12 cellular contexts compared by ENCODE assay signal in the genomic region with DNA sequence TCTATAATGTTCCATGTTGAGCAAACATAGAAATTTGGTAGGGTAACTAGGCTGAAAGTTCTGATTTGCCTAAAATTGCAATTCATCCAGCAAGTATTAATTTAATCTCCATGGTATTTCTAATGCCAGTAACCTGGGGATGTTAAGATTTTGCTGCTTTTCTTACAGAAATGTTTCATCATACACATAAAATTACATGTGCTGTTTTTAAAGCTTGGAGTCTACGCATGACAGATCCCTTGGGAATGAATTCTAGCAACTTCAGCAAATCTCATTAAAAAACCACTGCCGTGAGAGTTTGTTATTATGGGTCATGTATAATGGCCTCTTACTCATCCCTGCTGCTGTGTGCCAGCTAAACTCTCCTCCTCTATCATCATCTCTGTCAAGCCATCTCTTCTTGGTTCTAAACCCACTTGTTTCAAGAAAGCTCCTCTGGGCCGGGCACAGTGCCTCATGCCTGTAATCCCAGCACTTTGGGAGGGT.
DNase-seq lines count a peak whose midpoint lies in the region; ATAC-seq, FAIRE-seq and TF ChIP-seq lines count a peak whose summit lies in the region.
"Had no signal": no experiment of that assay in that cellular context is flagged by ENCODE, and none has a peak within 500 bp of the region (broad histone marks: within the 10 kb centered on the region; RNA-seq: fewer than 3 reads in every experiment).

No MANE protein-coding gene starts in this region.

- no peak for FAIRE-seq in GM12892 (lab: Jason Lieb, UNC)

- intact Hi-C loops in left ventricle myocardium superior (cut with micrococcal nuclease): no loop called here

- peak; percentile 97 for DNase-seq in GM04504 (ENCODE audit: low read depth)
- peak; percentile 67 for DNase-seq in RKO (ENCODE audit: low spot score)
- DNase-seq in epithelial cell of proximal tubule (ENCODE audit: low read depth): peak; percentile 66
- peak; percentile 97 for DNase-seq in skeletal muscle cell (ENCODE audit: low read depth)
- DNase-seq in GM12892 (ENCODE audit: insufficient read length): no peak
- no peak for DNase-seq in stimulated activated CD4-positive, alpha-beta T cell treated with anti-CD3 and anti-CD28 coated beads, Interleukin-4, amount 100 ng/mL, for 4 hours
- no peak for DNase-seq in left ventricle myocardium superior
- DNase-seq: activated naive CD8-positive, alpha-beta T cell treated with anti-CD3 and anti-CD28 coated beads for 36 hours; SHP77; stimulated activated CD4-positive, alpha-beta T cell treated with anti-CD3 and anti-CD28 coated beads, Interleukin-15, amount 100 ng/mL, for 24 hours; stimulated activated naive CD4-positive, alpha-beta T cell treated with Interleukin-2 at 50 U/mL for 16 hours had no signal

- no peak for ATAC-seq in left ventricle myocardium superior
- no peak for ATAC-seq in GM21619 (IDR thresholded peaks at IDR 0.05; ENCODE audit: unreplicated experiment)

- H3K4me3 ChIP-seq in epithelial cell of proximal tubule (ENCODE audit: low read depth, low read length): no peak overlapping the region
- H3K4me3 ChIP-seq in skeletal muscle cell (ENCODE audit: low read depth, low read length): no peak overlapping the region

- no peak for TF ChIP-seq POLR2A in GM12892 (IDR thresholded peaks at IDR 0.05; ENCODE audit: low read depth, low read length)

- no peak for TF ChIP-seq CTCF in epithelial cell of proximal tubule (conservative IDR thresholded peaks at IDR 0.05; ENCODE audit: low read depth, low read length)

Comparison
In these comparisons a context has a peak if more than half of its experiments do, and no peak if none do; other contexts are left out.
1. DNase-seq: peak in GM04504 (single experiment), RKO (single experiment), epithelial cell of proximal tubule (single experiment) and skeletal muscle cell (single experiment); none in GM12892 (single experiment), stimulated activated CD4-positive, alpha-beta T cell treated with anti-CD3 and anti-CD28 coated beads, Interleukin-4, amount 100 ng/mL, for 4 hours (0 of 2) and left ventricle myocardium superior (single experiment).